In genomic region chr11:59754494-59754858, GRCh38 we compare ENCODE assay signal across 1 cellular context.
TF ChIP-seq lines count a peak whose summit lies in the region.

No MANE protein-coding gene starts in this region.

TF ChIP-seq in K562, 482 proteins besides CTCF, POLR2A, EP300 and RAD21:
- TF ChIP-seq MGA (IDR thresholded peaks at IDR 0.05) (peak; percentile 71), CHD1 (IDR thresholded peaks at IDR 0.05; ENCODE audit: low read length) (peak; percentile 34), KDM5B (IDR thresholded peaks at IDR 0.05; ENCODE audit: insufficient replicate concordance, low read depth, low read length) (peak; percentile 5), TCFL5 (CRISPR knock-in tag; conservative IDR thresholded peaks at IDR 0.05) (no peak), ETV5 (CRISPR knock-in tag; IDR thresholded peaks at IDR 0.05; ENCODE audit: low read depth) (no peak), L3MBTL2 (IDR thresholded peaks at IDR 0.05) (peak; percentile 81), MIER1 (IDR thresholded peaks at IDR 0.05; ENCODE audit: low read depth) (0 out of 2 replicates have a peak, but pooled peaks have one; percentile 9), E2F6 (IDR thresholded peaks at IDR 0.05; ENCODE audit: borderline replicate concordance in 1 of 2, extremely low read depth in 1 of 2, insufficient read depth in 1 of 2, insufficient read length in 1 of 2, low read depth in 1 of 2, low read length in 1 of 2, poor library complexity in 1 of 2, severe bottlenecking in 1 of 2) (peak in 1 of 2 experiments; percentile 72), CREM (IDR thresholded peaks at IDR 0.05; ENCODE audit: low read depth) (no peak), FOXJ2 (tag; IDR thresholded peaks at IDR 0.05) (no peak), ZNF197 (CRISPR knock-in tag; IDR thresholded peaks at IDR 0.05; ENCODE audit: low read depth) (0 out of 2 replicates have a peak, but pooled peaks have one; percentile 5), MTA3 (IDR thresholded peaks at IDR 0.05; ENCODE audit: borderline replicate concordance) (no peak), NFE2 (IDR thresholded peaks at IDR 0.05; ENCODE audit: low read depth) (no peak), SAP30 (IDR thresholded peaks at IDR 0.05; ENCODE audit: borderline replicate concordance, insufficient read depth, low read depth, low read length, poor library complexity, severe bottlenecking) (no peak), ZBTB40 (IDR thresholded peaks at IDR 0.05) (0 out of 2 replicates have a peak, but pooled peaks have one; percentile 51), ZBTB40 (CRISPR knock-in tag; IDR thresholded peaks at IDR 0.05) (no peak), ZFP91 (CRISPR knock-in tag; IDR thresholded peaks at IDR 0.05) (no peak), JUN (IDR thresholded peaks at IDR 0.05; ENCODE audit: borderline replicate concordance, low read depth, low read length) (no peak), JUN (CRISPR knock-in tag; IDR thresholded peaks at IDR 0.05; ENCODE audit: borderline replicate concordance) (no peak)
